Comparison of ENCODE assay signal across 12 cellular contexts in genomic region chr2:109243526-109244425, GRCh38.
A peak's percentile ranks its signal among the peaks of the same experiment; 100 is the strongest.
DNase-seq lines count a peak whose midpoint lies in the region; ATAC-seq and TF ChIP-seq lines count a peak whose summit lies in the region.
"Had no signal": no experiment of that assay in that cellular context is flagged by ENCODE, and none has a peak within 500 bp of the region (broad histone marks: within the 10 kb centered on the region; RNA-seq: fewer than 3 reads in every experiment).

No MANE protein-coding gene starts in this region.

- ATAC-seq in GM21529 (IDR thresholded peaks at IDR 0.05; ENCODE audit: unreplicated experiment) (no peak), mucosa of descending colon (no peak)

- no peak overlapping the region for H3K9ac ChIP-seq in mammary epithelial cell (ENCODE audit: insufficient read depth, low read length)

- CTCF ChIA-PET in mammary epithelial cell (lab: Charles Lee; ENCODE audit: low non-redundant PET): no interaction called here

- no peak overlapping the region for H3K27ac ChIP-seq in mammary epithelial cell (ENCODE audit: insufficient read depth, low read depth, low read length)
- H3K27ac ChIP-seq in muscle layer of duodenum (ENCODE audit: low read length): peak overlapping the region; percentile 61
- peak overlapping the region; percentile 71 to 88 (median 82) for H3K27ac ChIP-seq in transverse colon
- H3K27ac ChIP-seq: SJCRH30, WERI-Rb-1 had no signal

- DNase-seq in RPMI8226 (peak; percentile 60), mammary epithelial cell (no peak), transverse colon (no peak), cortex of kidney (lab: John Stamatoyannopoulos, UW) (no peak), mucosa of descending colon (no peak)
- DNase-seq: effector memory CD4-positive, alpha-beta T cell; NCI-H82; SJCRH30; stimulated activated CD4-positive, alpha-beta T cell treated with anti-CD3 and anti-CD28 coated beads, Interleukin-2, amount 100 ng/mL, for 24 hours; WERI-Rb-1 had no signal

- no peak overlapping the region for H3K4me2 ChIP-seq in mammary epithelial cell (ENCODE audit: insufficient read depth, low read depth, low read length)

- no peaks in the 10 kb centered on the region for H3K36me3 ChIP-seq in mammary epithelial cell (ENCODE audit: insufficient read depth, low read length)
- H3K36me3 ChIP-seq in muscle layer of duodenum (ENCODE audit: control insufficient read depth in 1 of 2, insufficient read depth in 2 of 2, low read length in 2 of 2): no peaks in the 10 kb centered on the region
- H3K36me3 ChIP-seq in transverse colon: no peaks in the 10 kb centered on the region
- H3K36me3 ChIP-seq in mucosa of descending colon (ENCODE audit: low read depth): no peaks in the 10 kb centered on the region
- H3K36me3 ChIP-seq: SJCRH30, WERI-Rb-1 had no signal

- peaks cover 3% of the 10 kb centered on the region for H3K27me3 ChIP-seq in mammary epithelial cell (ENCODE audit: insufficient read depth, low read length)
- H3K27me3 ChIP-seq in muscle layer of duodenum (ENCODE audit: low read depth, low read length): no peaks in the 10 kb centered on the region
- no peaks in the 10 kb centered on the region for H3K27me3 ChIP-seq in transverse colon
- H3K27me3 ChIP-seq: SJCRH30 had no signal

- H3K79me2 ChIP-seq in mammary epithelial cell (ENCODE audit: insufficient read depth, low read length): no peaks in the 10 kb centered on the region

- no peak for TF ChIP-seq POLR2A in transverse colon (IDR thresholded peaks at IDR 0.05)

- dilution Hi-C loops in mammary epithelial cell (cut with HindIII; ENCODE audit: low sequenced_read_pairs): no loop called here

- H3K4me3 ChIP-seq in mammary epithelial cell (replicated peaks in 1 of 3; ENCODE audit: insufficient read depth in 1 of 3, low read depth in 2 of 3, low read length in 3 of 3) (no peak overlapping the region), muscle layer of duodenum (ENCODE audit: low read depth in 1 of 2, low read length in 2 of 2) (no peak overlapping the region), transverse colon (no peak overlapping the region), mucosa of descending colon (no peak overlapping the region)
- H3K4me3 ChIP-seq: SJCRH30 had no signal

- H2AFZ ChIP-seq in mammary epithelial cell (ENCODE audit: low read depth, low read length): peak overlapping the region; percentile 60

- TF ChIP-seq CTCF in mammary epithelial cell (conservative IDR thresholded peaks at IDR 0.05 in 1 of 2, IDR thresholded peaks at IDR 0.05 in 1 of 2; ENCODE audit: extremely low read depth in 1 of 2, insufficient read depth in 1 of 2, low read depth in 1 of 2, low read length in 2 of 2) (no peak), transverse colon (IDR thresholded peaks at IDR 0.05) (no peak), mucosa of descending colon (IDR thresholded peaks at IDR 0.05) (no peak)

- in situ Hi-C loops in mammary epithelial cell (cut with MboI; ENCODE audit: low sequenced_read_pairs in 2 of 2): no loop called here
- in situ Hi-C loops in transverse colon (cut with MboI; ENCODE audit: low pct_ligation_motif_present in 1 of 4, low pct_unique_long_range_greater_than_20kb in 1 of 4, low sequenced_read_pairs in 3 of 4): no loop called here

- no peaks in the 10 kb centered on the region for H4K20me1 ChIP-seq in mammary epithelial cell (ENCODE audit: insufficient read depth, low read length)

- intact Hi-C loops in mammary epithelial cell (cut with micrococcal nuclease) (no loop called here), transverse colon (cut with DNase I; ENCODE audit: low total_unique reads) (loop anchor here (10.0 kb wide), 1 partner anchor 69 kb away; no protein-coding TSS in a partner anchor), mucosa of descending colon (cut with DNase I, micrococcal nuclease) (no loop called here)

- no TSS peak for BruUV-seq in mammary epithelial cell (replicated peaks; lab: Mats Ljungman, UMichigan)

- WGBS in mammary epithelial cell (ENCODE audit: low coverage, missing lambda C conversion rate): 84% methylated on average over 10 of the region's 10 CpGs
- WGBS in transverse colon (ENCODE audit: low coverage in 1 of 2), 2 donors: 79 to 85% methylated on average over 9 to 10 of the region's 10 CpGs

- peaks cover 39% of the 10 kb centered on the region for H3K4me1 ChIP-seq in mammary epithelial cell (ENCODE audit: insufficient read depth, low read length)
- H3K4me1 ChIP-seq in muscle layer of duodenum (ENCODE audit: control insufficient read depth in 1 of 2, insufficient read depth in 2 of 2, low read length in 2 of 2): peaks cover 10 to 46% of the 10 kb centered on the region in 2 donors
- peaks cover 21 to 57% (median 35%) of the 10 kb centered on the region in 4 donors for H3K4me1 ChIP-seq in transverse colon
- H3K4me1 ChIP-seq in mucosa of descending colon (ENCODE audit: low read depth): peaks cover 16% of the 10 kb centered on the region
- H3K4me1 ChIP-seq: SJCRH30 had no signal

- no peaks in the 10 kb centered on the region for H3K9me3 ChIP-seq in mammary epithelial cell (replicated peaks; ENCODE audit: insufficient read depth, low read length)
- H3K9me3 ChIP-seq in muscle layer of duodenum (ENCODE audit: control insufficient read depth in 1 of 2, low read length in 2 of 2): no peaks in the 10 kb centered on the region
- H3K9me3 ChIP-seq in transverse colon: no peaks in the 10 kb centered on the region
- H3K9me3 ChIP-seq in mucosa of descending colon: no peaks in the 10 kb centered on the region
- H3K9me3 ChIP-seq: SJCRH30 had no signal

- no peak for TF ChIP-seq EP300 in transverse colon (IDR thresholded peaks at IDR 0.05; ENCODE audit: low read depth)
